Comparison of ENCODE assay signal across 15 cellular contexts in the genomic region with DNA sequence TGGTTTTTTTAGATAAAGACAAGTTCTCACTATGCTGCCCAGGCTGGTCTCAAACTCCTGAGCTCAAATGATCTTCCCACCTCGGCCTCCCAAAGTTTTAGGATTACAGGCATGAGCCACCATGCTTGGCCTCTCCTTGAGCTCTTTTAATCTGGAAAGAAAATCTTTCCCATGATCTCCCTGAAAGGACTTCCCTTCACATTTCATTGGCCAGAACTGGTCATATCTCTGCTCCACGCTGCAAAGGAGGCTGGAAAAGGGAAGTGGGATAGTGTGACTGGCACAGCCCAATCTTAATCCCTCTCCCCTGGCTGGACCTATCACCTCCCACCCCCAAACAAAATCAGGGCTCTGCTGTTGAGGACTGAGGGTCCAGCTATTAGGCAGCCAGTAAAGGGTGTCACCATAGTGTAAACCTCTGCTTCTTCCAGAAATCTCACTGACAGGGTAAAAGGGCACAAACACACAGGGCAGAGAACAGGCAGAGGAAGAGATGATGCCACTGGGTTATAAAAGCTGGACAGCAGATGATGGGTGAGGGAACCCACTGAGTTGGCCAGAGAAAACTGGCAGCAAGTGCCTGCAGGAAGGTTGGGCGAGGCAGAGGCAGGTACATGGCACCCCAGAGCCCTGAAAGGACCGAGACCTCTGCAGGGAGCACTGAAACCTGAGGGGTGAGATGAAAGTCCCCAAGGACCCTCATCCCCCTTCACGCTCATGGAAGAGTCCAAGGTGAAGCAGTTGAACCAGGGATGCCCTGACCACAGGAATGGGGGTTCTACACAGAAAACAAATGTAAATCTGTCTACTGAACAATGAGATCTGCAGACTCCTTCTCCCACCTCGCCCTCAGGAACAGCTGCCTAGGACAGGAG.
DNase-seq lines count a peak whose midpoint lies in the region; ATAC-seq and TF ChIP-seq lines count a peak whose summit lies in the region.
"Had no signal": no experiment of that assay in that cellular context is flagged by ENCODE, and none has a peak within 500 bp of the region (broad histone marks: within the 10 kb centered on the region; RNA-seq: fewer than 3 reads in every experiment).

No MANE protein-coding gene starts in this region.

- H3K9ac ChIP-seq in Karpas-422 (ENCODE audit: low read length) (no peak overlapping the region), SK-N-SH (no peak overlapping the region)

- POLR2A ChIA-PET in SK-N-SH (lab: Yijun Ruan, JAX) = no interaction called here

- H3K4me1 ChIP-seq in psoas muscle (peaks cover 45% of the 10 kb centered on the region), Karpas-422 (ENCODE audit: low read length) (no peaks in the 10 kb centered on the region), SK-N-SH (ENCODE audit: control insufficient read depth in 1 of 2, insufficient read depth in 2 of 2, low read depth in 1 of 2, low read length in 1 of 2) (peaks cover 5 to 8% of the 10 kb centered on the region in 2 experiments; a peak in 2 of 4 replicates)

- H3K27me3 ChIP-seq in psoas muscle (ENCODE audit: insufficient read depth in 3 of 3, low read length in 2 of 3) = no peaks in the 10 kb centered on the region
- no peaks in the 10 kb centered on the region for H3K27me3 ChIP-seq in Karpas-422 (ENCODE audit: low read length)
- no peaks in the 10 kb centered on the region for H3K27me3 ChIP-seq in SK-N-SH (ENCODE audit: insufficient read depth)

- H4K20me1 ChIP-seq in Karpas-422 (ENCODE audit: insufficient read depth, low read depth, low read length) (no peaks in the 10 kb centered on the region), SK-N-SH (ENCODE audit: insufficient read depth) (no peaks in the 10 kb centered on the region)

- H3K4me2 ChIP-seq in Karpas-422 (ENCODE audit: low read depth, low read length, poor library complexity, severe bottlenecking) (no peak overlapping the region), SK-N-SH (no peak overlapping the region)

- no TSS peak for BruUV-seq in Calu3 (replicated peaks; lab: Mats Ljungman, UMichigan)

- no peak for TF ChIP-seq EP300 in SK-N-SH (IDR thresholded peaks at IDR 0.05; ENCODE audit: borderline replicate concordance in 1 of 2, low read depth in 1 of 2, low read length in 1 of 2)

- intact Hi-C loops in Calu3 (cut with micrococcal nuclease; ENCODE audit: unreplicated experiment) = no loop called here
- intact Hi-C loops in psoas muscle (cut with DNase I) = no loop called here
- intact Hi-C loops in head of caudate nucleus (cut with DNase I) = no loop called here

- TF ChIP-seq CTCF in Calu3 (IDR thresholded peaks at IDR 0.05; ENCODE audit: unreplicated experiment) (no peak), psoas muscle (IDR thresholded peaks at IDR 0.05) (no peak), SK-N-SH (IDR thresholded peaks at IDR 0.05) (no peak)

- H3K79me2 ChIP-seq in Karpas-422 (ENCODE audit: low read length) (no peaks in the 10 kb centered on the region), SK-N-SH (ENCODE audit: insufficient read depth) (no peaks in the 10 kb centered on the region)

- 68 to 89% (median 68%) methylated on average over 6 of the region's 6 CpGs for WGBS in psoas muscle, 3 donors
- WGBS in SK-N-SH (ENCODE audit: low lambda C conversion rate) = 75% methylated on average over 5 of the region's 6 CpGs

- CTCF ChIA-PET in Calu3 (lab: Charles Lee) (interaction anchor here (1.0 kb wide), 1 partner anchor 12 kb away, joined by 3 read pairs; no protein-coding TSS in a partner anchor), SK-N-SH (lab: Yijun Ruan, JAX) (interaction anchor here (1.3 to 2.1 kb wide), 3 partner anchors 12 to 306 kb away, joined by 3 to 7 read pairs (median 5); no protein-coding TSS in a partner anchor)

- H3K4me3 Mint-ChIP-seq in Calu3 (ENCODE audit: low read depth, unreplicated experiment) = no peak overlapping the region
- H3K4me3 Mint-ChIP-seq: activated CD4-positive, alpha-beta memory T cell treated with anti-CD3 and anti-CD28 coated beads, Interleukin-2, amount 10 ng/mL, durations not matched to agents 7 days and 5 days; activated T-helper 1 cell treated with anti-CD3 and anti-CD28 coated beads, Interleukin-12 subunit alpha, Interleukin-12 subunit beta, Interleukin-2, Interleukin-4 antibody, amounts not matched to agents 30 ng/mL and 10 ng/mL and 1 ng/mL, durations not matched to agents 14 hours and 24 hours and 36 hours; B cell; immature natural killer cell; stimulated activated naive B cell treated with anti-CD40 and anti-IgM and Interleukin-4, amounts not matched to agents 10 μg/mL and 1 μg/mL and 100 μg/mL, for 72 hours had no signal

- H3K27ac ChIP-seq in epithelial cell of prostate (peak overlapping the region; percentile 100), psoas muscle (peak overlapping the region; percentile 75), Karpas-422 (ENCODE audit: low read length) (no peak overlapping the region), SK-N-SH (ENCODE audit: low read depth in 2 of 2, low read length in 1 of 2) (no peak overlapping the region)

- peaks cover 62% of the 10 kb centered on the region for H3K4me1 Mint-ChIP-seq in Calu3 (ENCODE audit: low read depth, unreplicated experiment)
- H3K4me1 Mint-ChIP-seq: activated CD4-positive, alpha-beta memory T cell treated with anti-CD3 and anti-CD28 coated beads, Interleukin-2, amount 10 ng/mL, durations not matched to agents 7 days and 5 days; B cell; immature natural killer cell had no signal

- no peaks in the 10 kb centered on the region for H3K9me2 ChIP-seq in Karpas-422 (replicated peaks; ENCODE audit: insufficient read depth, low read length)
- no peaks in the 10 kb centered on the region for H3K9me2 ChIP-seq in SK-N-SH

- H2AFZ ChIP-seq in Karpas-422 (ENCODE audit: low read length) (no peak overlapping the region), SK-N-SH (ENCODE audit: low read depth) (no peak overlapping the region)

- DNase-seq in Calu3 (no peak), OCI-M1 (lab: John Stamatoyannopoulos, UW) (peak; percentile 32), epithelial cell of prostate (ENCODE audit: low read depth, low spot score) (no peak), psoas muscle (peak; percentile 5 to 39), head of caudate nucleus (no peak), Karpas-422 (no peak), SK-N-SH (no peak)
- DNase-seq in activated T-cell treated with anti-CD3 and anti-CD28 coated beads, Interleukin-2, amount 50 U/mL, for 1 hour = no peak
- DNase-seq: activated CD4-positive, alpha-beta memory T cell treated with anti-CD3 and anti-CD28 coated beads, Interleukin-2, amount 10 ng/mL, durations not matched to agents 7 days and 5 days; immature natural killer cell; NCI-H1694; stimulated activated naive B cell treated with anti-CD40 and anti-IgM and Interleukin-4, amounts not matched to agents 10 μg/mL and 1 μg/mL and 100 μg/mL, for 72 hours had no signal

- no peak for TF ChIP-seq RAD21 in SK-N-SH (IDR thresholded peaks at IDR 0.05; ENCODE audit: low read length)

- H3K4me3 ChIP-seq in psoas muscle = no peak overlapping the region
- H3K4me3 ChIP-seq in Karpas-422 (ENCODE audit: low read length) = no peak overlapping the region
- no peak overlapping the region for H3K4me3 ChIP-seq in SK-N-SH (ENCODE audit: low read depth in 2 of 2, low read length in 1 of 2)
- H3K4me3 ChIP-seq: skin epidermis had no signal

- H3K9me3 Mint-ChIP-seq in Calu3 (ENCODE audit: low read depth, unreplicated experiment) = no peaks in the 10 kb centered on the region
- H3K9me3 Mint-ChIP-seq: activated CD4-positive, alpha-beta memory T cell treated with anti-CD3 and anti-CD28 coated beads, Interleukin-2, amount 10 ng/mL, durations not matched to agents 7 days and 5 days; activated T-helper 1 cell treated with anti-CD3 and anti-CD28 coated beads, Interleukin-12 subunit alpha, Interleukin-12 subunit beta, Interleukin-2, Interleukin-4 antibody, amounts not matched to agents 30 ng/mL and 10 ng/mL and 1 ng/mL, durations not matched to agents 14 hours and 24 hours and 36 hours; immature natural killer cell; stimulated activated naive B cell treated with anti-CD40 and anti-IgM and Interleukin-4, amounts not matched to agents 10 μg/mL and 1 μg/mL and 100 μg/mL, for 72 hours had no signal

- H3K27ac Mint-ChIP-seq in Calu3 (ENCODE audit: unreplicated experiment) = peak overlapping the region; percentile 15
- H3K27ac Mint-ChIP-seq: activated CD4-positive, alpha-beta memory T cell treated with anti-CD3 and anti-CD28 coated beads, Interleukin-2, amount 10 ng/mL, durations not matched to agents 7 days and 5 days; activated T-helper 1 cell treated with anti-CD3 and anti-CD28 coated beads, Interleukin-12 subunit alpha, Interleukin-12 subunit beta, Interleukin-2, Interleukin-4 antibody, amounts not matched to agents 30 ng/mL and 10 ng/mL and 1 ng/mL, durations not matched to agents 14 hours and 24 hours and 36 hours; B cell; stimulated activated naive B cell treated with anti-CD40 and anti-IgM and Interleukin-4, amounts not matched to agents 10 μg/mL and 1 μg/mL and 100 μg/mL, for 72 hours had no signal

- H3K36me3 Mint-ChIP-seq in Calu3 (ENCODE audit: insufficient read depth, unreplicated experiment) = peaks cover 20% of the 10 kb centered on the region
- H3K36me3 Mint-ChIP-seq: stimulated activated naive B cell treated with anti-CD40 and anti-IgM and Interleukin-4, amounts not matched to agents 10 μg/mL and 1 μg/mL and 100 μg/mL, for 72 hours had no signal

- H3F3A ChIP-seq in SK-N-SH (replicated peaks; ENCODE audit: insufficient read depth) = peaks cover 4% of the 10 kb centered on the region

- H3K9me3 ChIP-seq in psoas muscle (no peaks in the 10 kb centered on the region), Karpas-422 (ENCODE audit: low read length) (no peaks in the 10 kb centered on the region), SK-N-SH (no peaks in the 10 kb centered on the region)

- no peaks in the 10 kb centered on the region for H3K27me3 Mint-ChIP-seq in Calu3 (ENCODE audit: unreplicated experiment)

- H3K36me3 ChIP-seq in psoas muscle (ENCODE audit: insufficient read depth in 1 of 2, low read depth in 1 of 2) (no peaks in the 10 kb centered on the region), Karpas-422 (ENCODE audit: insufficient read depth, low read length) (no peaks in the 10 kb centered on the region), SK-N-SH (replicated peaks in 1 of 2; ENCODE audit: control insufficient read depth in 1 of 2, insufficient read depth in 2 of 2, low read length in 1 of 2) (no peaks in the 10 kb centered on the region)

- peak in 2 of 4 donors; percentile 11 to 12 for ATAC-seq in psoas muscle

TF ChIP-seq in SK-N-SH, 30 proteins besides CTCF, POLR2A, EP300 and RAD21:
- no peak for TF ChIP-seq MXI1 (IDR thresholded peaks at IDR 0.05; ENCODE audit: low read depth, low read length)

Comparison
In these comparisons a context has a peak if more than half of its experiments do, and no peak if none do; other contexts are left out.
1. DNase-seq: peak in OCI-M1 (single experiment) and psoas muscle (2 of 2); none in Calu3 (single experiment), epithelial cell of prostate (single experiment), head of caudate nucleus (0 of 42), Karpas-422 (single experiment), SK-N-SH (single experiment) and activated T-cell treated with anti-CD3 and anti-CD28 coated beads, Interleukin-2, amount 50 U/mL, for 1 hour (single experiment).
2. H3K27ac ChIP-seq: peak in epithelial cell of prostate (single experiment) and psoas muscle (single experiment); none in Karpas-422 (single experiment) and SK-N-SH (0 of 2).